In the genomic region with DNA sequence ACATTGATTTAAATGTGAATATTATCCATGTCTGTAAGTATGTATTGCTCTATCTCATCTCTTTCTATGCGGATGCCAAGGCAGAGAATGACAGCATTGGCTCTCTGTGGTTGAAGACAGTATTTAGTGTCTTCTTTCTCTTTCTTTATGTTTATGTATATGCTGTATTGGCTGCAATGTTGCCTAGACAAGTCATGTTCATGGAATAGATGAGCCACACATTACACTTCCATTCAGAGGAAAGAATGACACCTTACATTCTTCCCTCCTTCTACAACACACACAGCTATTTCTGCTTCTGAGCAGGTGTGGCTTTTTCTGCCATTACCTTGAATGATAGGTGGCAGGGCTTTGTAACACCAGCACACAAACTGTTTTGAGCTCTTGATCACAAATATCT, we compare ENCODE assay signal across 7 cellular contexts.
"Had no signal": no experiment of that assay in that cellular context is flagged by ENCODE, and none has a peak within 500 bp of the region (broad histone marks: within the 10 kb centered on the region; RNA-seq: fewer than 3 reads in every experiment).

No MANE protein-coding gene starts in this region.

- DNase-seq: GDM1, GF-D8 had no signal

- FAIRE-seq: GM12878, GM12891, GM12892, GM18507, GM19239 had no signal

- H3K4me3 ChIP-seq: GM12878 had no signal

- ATAC-seq: GM12878 had no signal
